In the genomic region with DNA sequence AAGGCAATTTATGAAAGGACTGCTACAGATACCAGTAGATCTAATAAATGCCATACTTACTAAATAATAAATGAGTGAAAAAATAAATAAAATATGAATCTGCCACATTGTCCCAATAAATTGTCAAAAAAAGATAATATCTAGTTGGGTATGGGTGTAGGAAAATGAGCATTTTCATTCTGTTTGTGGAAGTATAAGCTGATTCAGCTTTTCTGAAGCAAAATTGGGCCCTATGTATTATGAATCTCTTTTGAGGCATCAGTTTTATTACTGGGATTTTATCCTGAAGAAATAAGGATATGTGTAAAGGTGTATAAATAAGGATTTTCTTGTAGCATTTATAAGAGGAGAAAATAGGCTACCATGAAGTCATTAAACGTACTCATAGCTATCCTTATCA, we compare ENCODE assay signal across 23 cellular contexts. TPM values are rescaled to one million over a fixed set of nuclear protein-coding genes. Genes with fewer than 3 reads are reported as not detected.
DNase-seq lines count a peak whose midpoint lies in the region; ATAC-seq, FAIRE-seq and TF ChIP-seq lines count a peak whose summit lies in the region.
"Had no signal": no experiment of that assay in that cellular context is flagged by ENCODE, and none has a peak within 500 bp of the region (broad histone marks: within the 10 kb centered on the region; RNA-seq: fewer than 3 reads in every experiment).

No MANE protein-coding gene starts in this region.

- no peak overlapping the region for H2BK120ac ChIP-seq in IMR-90 (ENCODE audit: low read depth, low read length)

- H3K79me2 ChIP-seq in K562 (ENCODE audit: control insufficient read depth, insufficient read depth, low read length) = no peaks in the 10 kb centered on the region

- ATAC-seq in A549 (no peak), IMR-90 (ENCODE audit: low read depth) (no peak), K562 (no peak)

- no peak overlapping the region for H3K56ac ChIP-seq in IMR-90 (ENCODE audit: extremely low read depth, insufficient read depth, low read length)

- CTCF ChIA-PET in A549 (lab: Yijun Ruan, JAX) (no interaction called here), IMR-90 (lab: Yijun Ruan, JAX) (no interaction called here), K562 (lab: Yijun Ruan, JAX; ENCODE audit: low intra/inter-chr PET ratio) (no interaction called here)

- no peak overlapping the region for H2BK20ac ChIP-seq in IMR-90 (ENCODE audit: low read depth, low read length)

- dilution Hi-C loops in IMR-90 (cut with HindIII; ENCODE audit: low sequenced_read_pairs, unreplicated experiment) = no loop called here

- no peak overlapping the region for H3K4ac ChIP-seq in IMR-90 (ENCODE audit: low read depth, low read length)

- FAIRE-seq in A549 (lab: Jason Lieb, UNC) = no peak
- FAIRE-seq in K562 (lab: Jason Lieb, UNC) = no peak
- FAIRE-seq: GM12891, GM19239 had no signal

- H3K9me3 ChIP-seq in A549 = no peaks in the 10 kb centered on the region
- no peaks in the 10 kb centered on the region for H3K9me3 ChIP-seq in IMR-90 (ENCODE audit: control insufficient read depth, insufficient read depth, low read length)
- no peaks in the 10 kb centered on the region for H3K9me3 ChIP-seq in K562 (replicated peaks; ENCODE audit: control insufficient read depth, insufficient read depth, low read depth, low read length)
- H3K9me3 ChIP-seq in right atrium auricular region = no peaks in the 10 kb centered on the region
- H3K9me3 ChIP-seq: BE2C had no signal

- H3K18ac ChIP-seq in IMR-90 (ENCODE audit: low read depth, low read length) = no peak overlapping the region

- H2AFZ ChIP-seq in IMR-90 (replicated peaks; ENCODE audit: low read length, poor library complexity) (no peak overlapping the region), K562 (ENCODE audit: low read depth, low read length) (no peak overlapping the region)

- H4K5ac ChIP-seq in IMR-90 (ENCODE audit: low read depth, low read length) = no peak overlapping the region

- H3K27me3 ChIP-seq in IMR-90 (ENCODE audit: control insufficient read depth, insufficient read depth, low read length) = no peaks in the 10 kb centered on the region
- H3K27me3 ChIP-seq in K562 (ENCODE audit: control insufficient read depth in 2 of 2, insufficient read depth in 2 of 2, low read length in 2 of 2) = no peaks in the 10 kb centered on the region
- no peaks in the 10 kb centered on the region for H3K27me3 ChIP-seq in right atrium auricular region
- H3K27me3 ChIP-seq: BE2C, BLaER1 had no signal

- H3K4me2 ChIP-seq in A549 = no peak overlapping the region
- no peak overlapping the region for H3K4me2 ChIP-seq in IMR-90 (ENCODE audit: low read depth, low read length)
- H3K4me2 ChIP-seq in K562 (ENCODE audit: insufficient read depth, low read length) = no peak overlapping the region
- H3K4me2 ChIP-seq: BLaER1 had no signal

- DNase-seq in A549 (ENCODE audit: low read depth in 1 of 2, low spot score in 1 of 2) = no peak
- DNase-seq in IMR-90 = no peak
- no peak for DNase-seq in K562 (ENCODE audit: extremely low read depth in 1 of 4, low spot score in 3 of 4)
- DNase-seq in 8988T = no peak
- DNase-seq in right atrium auricular region (ENCODE audit: low spot score) = no peak
- DNase-seq: ACHN; BE2C; C1 segment of cervical spinal cord; CD4-positive, alpha-beta memory T cell; CD4-positive, CD25-positive, alpha-beta regulatory T cell; CD8-positive, alpha-beta memory T cell; COR-L47; DMS 273 treated with DMSO at 0.1 percent for 48 hours; DMS153; DMS53; DMS79; DND-41; EL; GDM1 had no signal

- H4K20me1 ChIP-seq in IMR-90 (ENCODE audit: insufficient read depth, low read length) = no peaks in the 10 kb centered on the region
- H4K20me1 ChIP-seq in K562 (replicated peaks; ENCODE audit: control insufficient read depth, insufficient read depth, low read length) = no peaks in the 10 kb centered on the region
- H4K20me1 ChIP-seq: BLaER1 had no signal

- H3K14ac ChIP-seq in IMR-90 (replicated peaks; ENCODE audit: low read depth, low read length) = no peak overlapping the region

- TF ChIP-seq EP300 in A549 (IDR thresholded peaks at IDR 0.05) (no peak), K562 (IDR thresholded peaks at IDR 0.05; ENCODE audit: low read length) (no peak)

- H4K8ac ChIP-seq in IMR-90 (ENCODE audit: low read depth in 2 of 2, low read length in 2 of 2) = no peak overlapping the region

- TF ChIP-seq RAD21 in A549 (conservative IDR thresholded peaks at IDR 0.05 in 1 of 2, IDR thresholded peaks at IDR 0.05 in 1 of 2) (no peak), IMR-90 (IDR thresholded peaks at IDR 0.05; ENCODE audit: low read length) (no peak), K562 (CRISPR knock-in tag; conservative IDR thresholded peaks at IDR 0.05 in 1 of 2, IDR thresholded peaks at IDR 0.05 in 1 of 2) (no peak)

- no peak overlapping the region for H3K9ac ChIP-seq in IMR-90 (ENCODE audit: low read depth, low read length)
- no peak overlapping the region for H3K9ac ChIP-seq in K562 (ENCODE audit: insufficient read depth in 1 of 2, low read depth in 2 of 2, low read length in 2 of 2)
- H3K9ac ChIP-seq: BLaER1 had no signal

- intact Hi-C loops in IMR-90 (cut with micrococcal nuclease) (no loop called here), K562 (cut with micrococcal nuclease) (no loop called here)

- no peak overlapping the region for H2AK5ac ChIP-seq in IMR-90 (ENCODE audit: low read depth, low read length)

- no TSS peak for BruUV-seq in IMR-90 (replicated peaks; lab: Mats Ljungman, UMichigan)
- no TSS peak for BruUV-seq in K562 (replicated peaks; lab: Mats Ljungman, UMichigan)

- no peak overlapping the region for H3K23ac ChIP-seq in IMR-90 (ENCODE audit: low read depth, low read length)

- no peaks in the 10 kb centered on the region for H3K36me3 ChIP-seq in IMR-90 (ENCODE audit: control insufficient read depth, insufficient read depth, low read length)
- no peaks in the 10 kb centered on the region for H3K36me3 ChIP-seq in K562 (ENCODE audit: control insufficient read depth, insufficient read depth, low read length)
- no peaks in the 10 kb centered on the region for H3K36me3 ChIP-seq in right atrium auricular region
- H3K36me3 ChIP-seq: BE2C, BLaER1 had no signal

- TF ChIP-seq CTCF in A549 (IDR thresholded peaks at IDR 0.05) (no peak), IMR-90 (conservative IDR thresholded peaks at IDR 0.05; ENCODE audit: low read depth, low read length) (no peak), K562 (IDR thresholded peaks at IDR 0.05 in 2 of 3, conservative IDR thresholded peaks at IDR 0.05 in 1 of 3; ENCODE audit: insufficient read depth in 2 of 3, low read depth in 1 of 3, low read length in 3 of 3) (no peak), right atrium auricular region (IDR thresholded peaks at IDR 0.05) (no peak)

- no peaks in the 10 kb centered on the region for H3K79me1 ChIP-seq in IMR-90 (ENCODE audit: low read depth in 1 of 2, low read length in 2 of 2)

- POLR2A ChIA-PET in A549 (lab: Yijun Ruan, JAX) (no interaction called here), IMR-90 (lab: Charles Lee; ENCODE audit: unreplicated experiment) (no interaction called here), K562 (lab: Yijun Ruan, JAX) (interaction anchor here (0.6 kb wide), 1 partner anchor 42 kb away, joined by 3 read pairs; no protein-coding TSS in a partner anchor)

- no peak overlapping the region for H2BK5ac ChIP-seq in IMR-90 (ENCODE audit: low read depth, low read length, poor library complexity, severe bottlenecking)

- TF ChIP-seq POLR2A in A549 (IDR thresholded peaks at IDR 0.05; ENCODE audit: low read length) (no peak), IMR-90 (IDR thresholded peaks at IDR 0.05; ENCODE audit: low read depth, low read length) (no peak), K562 (conservative IDR thresholded peaks at IDR 0.05) (no peak)

- 27% methylated on average over 1 of the region's 1 CpG for WGBS in A549 (ENCODE audit: missing lambda C conversion rate)
- WGBS in IMR-90 (ENCODE audit: extremely low coverage in 2 of 2, insufficient read length in 1 of 2), 2 experiments = no CpG with 5 or more reads among the region's 1 CpG
- 0% methylated on average over 1 of the region's 1 CpG for WGBS in K562 (ENCODE audit: insufficient coverage, low coverage, missing lambda C conversion rate)

- H3K27ac ChIP-seq in A549 (no peak overlapping the region), IMR-90 (ENCODE audit: insufficient read depth, low read length) (no peak overlapping the region), K562 (ENCODE audit: extremely low read depth, low read depth, low read length) (no peak overlapping the region), right atrium auricular region (no peak overlapping the region)
- H3K27ac ChIP-seq: BLaER1 had no signal

- H3K4me3 ChIP-seq in A549 = no peak overlapping the region
- H3K4me3 ChIP-seq in IMR-90 (ENCODE audit: insufficient read depth, low read depth, low read length) = no peak overlapping the region
- H3K4me3 ChIP-seq in K562 = no peak overlapping the region
- no peak overlapping the region for H3K4me3 ChIP-seq in right atrium auricular region
- H3K4me3 ChIP-seq: BLaER1 had no signal

- in situ Hi-C loops in IMR-90 (cut with MboI; ENCODE audit: low sequenced_read_pairs) (no loop called here), K562 (cut with MboI) (no loop called here)

- no peaks in the 10 kb centered on the region for H3K4me1 ChIP-seq in A549
- H3K4me1 ChIP-seq in IMR-90 (ENCODE audit: control insufficient read depth, insufficient read depth, low read length) = no peaks in the 10 kb centered on the region
- no peaks in the 10 kb centered on the region for H3K4me1 ChIP-seq in K562 (replicated peaks in 1 of 2; ENCODE audit: control insufficient read depth in 2 of 2, insufficient read depth in 2 of 2, low read length in 2 of 2)
- no peaks in the 10 kb centered on the region for H3K4me1 ChIP-seq in right atrium auricular region
- H3K4me1 ChIP-seq: BE2C, BLaER1 had no signal

- no peak overlapping the region for H2AK9ac ChIP-seq in IMR-90 (replicated peaks; ENCODE audit: low read depth, low read length, poor library complexity)

- H3K9me1 ChIP-seq in IMR-90 (ENCODE audit: insufficient read depth, low read length) (no peaks in the 10 kb centered on the region), K562 (ENCODE audit: control insufficient read depth, insufficient read depth, low read length) (no peaks in the 10 kb centered on the region)

- no peak overlapping the region for H4K91ac ChIP-seq in IMR-90 (ENCODE audit: insufficient read depth, low read depth, low read length)

- no peak overlapping the region for H2BK15ac ChIP-seq in IMR-90 (ENCODE audit: low read depth, low read length)

RNA-seq across cellular contexts. Expression of gene CAVIN4, which starts 46.1 kb away (rescaled TPM):
- polyA plus RNA-seq in A549 (2011; rRNA removed) (0.57 and 0.61 TPM in 2 replicates), A549 (2017; fragmentation: RNase III; extraction: RNeasy Plus Mini Kit Qiagen cat#74134 plus additional on column Dnase treatment) (0.62 to 0.86 TPM (median 0.79 TPM) in 3 replicates), IMR-90 (2012; rRNA removed) (2.3 and 2.6 TPM in 2 replicates), K562 (2011; rRNA removed) (0.05 and 0.11 TPM in 2 replicates), K562 (2014; fragmentation: Illumina TruSeq; extraction: Trizol) (0.19 and 0.27 TPM in 2 replicates), K562 (2014; fragmentation: Nextera tagmentation; extraction: Ambion mirVana) (under 1 TPM; 0.06 TPM), K562 (2014; rRNA removed) (0.08 and 0.11 TPM in 2 replicates)
- polyA plus RNA-seq in A549 (2012; cell fraction: cytosol; rRNA removed) = 0.22 and 0.25 TPM in 2 replicates
- polyA plus RNA-seq in A549 (2012; cell fraction: nucleus; rRNA removed) = 0.30 and 0.50 TPM in 2 replicates
- polyA minus RNA-seq in A549 (2011; rRNA and poly(A)+ RNA removed) = 0.17 and 0.19 TPM in 2 replicates
- total RNA-seq in IMR-90 (2012; rRNA removed) (2.2 and 4.2 TPM in 2 replicates), K562 (2014; rRNA removed) (0.12 and 0.23 TPM in 2 replicates), K562 (2014; rRNA removed; fragmentation: Illumina TruSeq; extraction: Trizol) (0.29 TPM in 2 replicates), K562 (2015; rRNA removed; fragmentation: Illumina TruSeq; extraction: Trizol) (0.25 and 0.30 TPM in 2 replicates), K562 (2021) (0.18 and 0.20 TPM in 2 replicates), right atrium auricular region (10 to 100 TPM; 33.3 to 41.2 TPM)
- 0.29 and 0.53 TPM in 2 replicates for polyA plus RNA-seq in IMR-90 (2012; cell fraction: cytosol; rRNA removed)
- polyA plus RNA-seq in IMR-90 (2012; cell fraction: nucleus; rRNA removed; ENCODE audit: low replicate concordance) = 0.54 and 2.8 TPM in 2 replicates
- 0.28 and 0.90 TPM in 2 replicates for total RNA-seq in K562 (2011; cell fraction: chromatin; rRNA removed; ENCODE audit: low replicate concordance)
- 0.17 and 0.26 TPM in 2 replicates for total RNA-seq in K562 (2011; cell fraction: nucleolus; rRNA removed)
- 0.61 and 0.73 TPM in 2 replicates for total RNA-seq in K562 (2011; cell fraction: nucleoplasm; rRNA removed)
- polyA plus RNA-seq in K562 (2011; cell fraction: cytosol; rRNA removed) = 0.04 TPM in 1 of 2 replicates, not detected in the other
- polyA plus RNA-seq in K562 (2011; cell fraction: nucleus; rRNA removed) = 0.14 and 0.20 TPM in 2 replicates
- 0.16 and 0.18 TPM in 2 replicates for polyA plus RNA-seq in K562 (2012)
- polyA minus RNA-seq in K562 (2011; rRNA and poly(A)+ RNA removed) = 0.18 and 0.33 TPM in 2 replicates
- not detected in 2 replicates for polyA minus RNA-seq in K562 (2011; cell fraction: cytosol; rRNA and poly(A)+ RNA removed)
- polyA minus RNA-seq in K562 (2011; cell fraction: nucleus; rRNA and poly(A)+ RNA removed) = 0.27 and 0.33 TPM in 2 replicates
- polyA plus RNA-seq: CD14-positive monocyte; CD4-positive, alpha-beta memory T cell; CD8-positive, alpha-beta memory T cell had no signal

Comparison
In these comparisons a context has a peak if more than half of its experiments do, and no peak if none do; other contexts are left out.
1. Of the 35 proteins assayed by ChIP-seq in both K562 and A549: peak only in K562: none; only in A549: none; in both: MAFK; in neither: 34.